ENCODE assay signal across 8 cellular contexts in genomic region chr5:72847439-72847838, GRCh38.
DNase-seq lines count a peak whose midpoint lies in the region; ATAC-seq and TF ChIP-seq lines count a peak whose summit lies in the region.

No MANE protein-coding gene starts in this region.

- H3K27me3 ChIP-seq in RWPE2 (ENCODE audit: insufficient read depth, poor library complexity, severe bottlenecking) = no peaks in the 10 kb centered on the region

- TF ChIP-seq CTCF in RWPE2 (IDR thresholded peaks at IDR 0.05; ENCODE audit: poor library complexity, severe bottlenecking) (no peak), retinal pigment epithelial cell (conservative IDR thresholded peaks at IDR 0.05; ENCODE audit: low read depth, low read length) (no peak)

- ATAC-seq in RWPE2 (ENCODE audit: low read depth) = no peak

- peak overlapping the region; percentile 60 for H3K9ac ChIP-seq in ES-I3 (ENCODE audit: low read depth, low read length)

- H3K9me3 ChIP-seq in ES-I3 (ENCODE audit: control insufficient read depth, insufficient read depth, low read length) (no peaks in the 10 kb centered on the region), RWPE2 (ENCODE audit: severe bottlenecking) (no peaks in the 10 kb centered on the region)

- peaks cover 22% of the 10 kb centered on the region for H3K4me1 ChIP-seq in ES-I3 (ENCODE audit: insufficient read depth, low read length)
- H3K4me1 ChIP-seq in RWPE2 (ENCODE audit: insufficient read depth, poor library complexity, severe bottlenecking) = peaks cover 59% of the 10 kb centered on the region

- no peak for DNase-seq in RWPE2 (ENCODE audit: low spot score)
- DNase-seq in epithelial cell of prostate (ENCODE audit: low read depth, low spot score) = no peak
- DNase-seq in retinal pigment epithelial cell (ENCODE audit: low read depth) = no peak
- DNase-seq in NCI-H1930 (lab: John Stamatoyannopoulos, UW) = no peak
- no peak for DNase-seq in AG20443 (ENCODE audit: low spot score)
- DNase-seq in SW 1271 (lab: John Stamatoyannopoulos, UW) = no peak
- DNase-seq in stimulated activated naive CD4-positive, alpha-beta T cell (lab: John Stamatoyannopoulos, UW) = no peak

- H3K4me3 ChIP-seq in RWPE2 (ENCODE audit: severe bottlenecking) (peak overlapping the region; percentile 82), retinal pigment epithelial cell (ENCODE audit: low read length) (peak overlapping the region; percentile 89)

- H3K27ac ChIP-seq in RWPE2 (ENCODE audit: poor library complexity, severe bottlenecking) (peak overlapping the region; percentile 76), epithelial cell of prostate (peak overlapping the region; percentile 74)

- no peaks in the 10 kb centered on the region for H3K36me3 ChIP-seq in ES-I3 (ENCODE audit: insufficient read depth, low read length)
- peaks cover 34% of the 10 kb centered on the region for H3K36me3 ChIP-seq in RWPE2 (ENCODE audit: low read depth)
